ENCODE assay signal across 9 cellular contexts in genomic region chr12:48813464-48814312, GRCh38. TPM values are rescaled to one million over a fixed set of nuclear protein-coding genes. Genes with fewer than 3 reads are reported as not detected.
DNase-seq lines count a peak whose midpoint lies in the region; ATAC-seq, FAIRE-seq and TF ChIP-seq lines count a peak whose summit lies in the region.
"Had no signal": no experiment of that assay in that cellular context is flagged by ENCODE, and none has a peak within 500 bp of the region (broad histone marks: within the 10 kb centered on the region; RNA-seq: fewer than 3 reads in every experiment).

No MANE protein-coding gene starts in this region.

- DNase-seq in activated T-cell treated with anti-CD3 and anti-CD28 coated beads, Interleukin-2, amount 50 U/mL, for 72 hours = no peak
- DNase-seq in activated T-cell treated with anti-CD3 and anti-CD28 coated beads, Interleukin-2, amount 50 U/mL, for 48 hours = no peak
- DNase-seq in GM12878 (ENCODE audit: low read depth, low spot score) (no peak), lower leg skin (ENCODE audit: low spot score in 2 of 2) (no peak), tibial artery (peak in 1 of 2 donors; percentile 70), MV-4-11 (lab: John Stamatoyannopoulos, UW) (no peak), caudate nucleus (lab: John Stamatoyannopoulos, UW) (no peak)

- no peaks in the 10 kb centered on the region for H4K20me1 ChIP-seq in GM12878 (ENCODE audit: control insufficient read depth, insufficient read depth)

- H3K36me3 Mint-ChIP-seq in activated T-cell treated with anti-CD3 and anti-CD28 coated beads, Interleukin-2, amount 50 U/mL, for 72 hours (ENCODE audit: insufficient read depth in 2 of 2) = no peaks in the 10 kb centered on the region

- H3K9me3 ChIP-seq in GM12878 (replicated peaks; ENCODE audit: control insufficient read depth, insufficient read depth, low read length) (no peaks in the 10 kb centered on the region), tibial artery (no peaks in the 10 kb centered on the region)

- in situ Hi-C loops in GM12878 (cut with MboI) = no loop called here

- H3K27me3 ChIP-seq in GM12878 (replicated peaks in 1 of 2; ENCODE audit: control insufficient read depth in 2 of 2, insufficient read depth in 2 of 2, low read length in 1 of 2) = peaks cover 1 to 3% of the 10 kb centered on the region in 2 experiments; a peak in 3 of 4 replicates
- H3K27me3 ChIP-seq in tibial artery = no peaks in the 10 kb centered on the region

- peaks cover 39% of the 10 kb centered on the region for H3K4me1 Mint-ChIP-seq in activated T-cell treated with anti-CD3 and anti-CD28 coated beads, Interleukin-2, amount 50 U/mL, for 72 hours (ENCODE audit: low read depth)

- intact Hi-C loops in GM12878 (cut with micrococcal nuclease; ENCODE audit: unreplicated experiment) = no loop called here
- intact Hi-C loops in lower leg skin (cut with DNase I; ENCODE audit: low total_unique reads) = no loop called here
- intact Hi-C loops in tibial artery (cut with DNase I; ENCODE audit: low total_unique reads) = no loop called here

- CTCF ChIA-PET in GM12878 (lab: Yijun Ruan, JAX) = interaction anchor here (1.1 to 5.7 kb wide), 18 partner anchors 10 to 175 kb away, joined by 3 to 58 read pairs (median 6); partner anchors contain the start of genes ADCY6, ARF3, CCNT1 and DDX23

- H3K4me3 Mint-ChIP-seq in activated T-cell treated with anti-CD3 and anti-CD28 coated beads, Interleukin-2, amount 50 U/mL, for 72 hours = peak overlapping the region; percentile 86 to 96

- WGBS in GM12878 (ENCODE audit: insufficient coverage, insufficient replicate concordance, low lambda C conversion rate, missing lambda C conversion rate) = 26% methylated on average over 21 of the region's 21 CpGs
- WGBS in lower leg skin, 2 donors = 33 to 35% methylated on average over 18 to 21 of the region's 21 CpGs

- SMC1A ChIA-PET in GM12878 (lab: Charles Lee; ENCODE audit: uncharacterized antibody, unreplicated experiment) = no interaction called here

- POLR2A ChIA-PET in GM12878 (lab: Charles Lee) = interaction anchor here (2.9 kb wide), 1 partner anchor 52 kb away, joined by 13 read pairs; the partner anchor contains the start of gene RND1

- no peak overlapping the region for H3K27ac Mint-ChIP-seq in activated T-cell treated with anti-CD3 and anti-CD28 coated beads, Interleukin-2, amount 50 U/mL, for 72 hours

- no peak for FAIRE-seq in GM12878 (lab: Jason Lieb, UNC)
- FAIRE-seq: G401.6 had no signal

- H3K27ac ChIP-seq in GM12878 (ENCODE audit: control insufficient read depth, insufficient read depth) = no peak overlapping the region
- H3K27ac ChIP-seq in tibial artery = peak overlapping the region; percentile 82 to 95
- H3K27ac ChIP-seq in caudate nucleus (ENCODE audit: low read depth, low read length) = no peak overlapping the region

- H3K4me3 ChIP-seq in GM12878 (peak overlapping the region; percentile 66; the same call in 1 of the 2 replicates), lower leg skin (ENCODE audit: low read depth, poor library complexity, severe bottlenecking) (peak overlapping the region; percentile 54), tibial artery (peak overlapping the region; percentile 85 to 87)

- peak overlapping the region; percentile 92 for H3K4me2 ChIP-seq in GM12878 (ENCODE audit: control insufficient read depth, insufficient read depth)

- peaks cover 7% of the 10 kb centered on the region for H3K4me1 ChIP-seq in GM12878 (ENCODE audit: control insufficient read depth, insufficient read depth, low read length)
- H3K4me1 ChIP-seq in tibial artery = peaks cover 0 to 42% (median 26%) of the 10 kb centered on the region in 4 donors

- BruUV-seq in GM12878 (replicated peaks; lab: Mats Ljungman, UMichigan) = no TSS peak

- H2AFZ ChIP-seq in GM12878 (ENCODE audit: control insufficient read depth, low read depth, low read length) = peak overlapping the region; percentile 95

- H3K36me3 ChIP-seq in GM12878 (ENCODE audit: control insufficient read depth in 2 of 2, insufficient read depth in 2 of 2, low read length in 1 of 2) = no peaks in the 10 kb centered on the region
- no peaks in the 10 kb centered on the region for H3K36me3 ChIP-seq in tibial artery

- no peak; a peak in 1 of 6 replicates for TF ChIP-seq CTCF in GM12878 (IDR thresholded peaks at IDR 0.05 in 2 of 3, conservative IDR thresholded peaks at IDR 0.05 in 1 of 3; ENCODE audit: control insufficient read depth in 2 of 3, extremely low read depth in 1 of 3, insufficient read depth in 1 of 3, low read depth in 3 of 3, low read length in 3 of 3)
- TF ChIP-seq CTCF in lower leg skin (IDR thresholded peaks at IDR 0.05) = no peak
- no peak for TF ChIP-seq CTCF in tibial artery (IDR thresholded peaks at IDR 0.05)

- no peak for TF ChIP-seq EP300 in GM12878 (IDR thresholded peaks at IDR 0.05; ENCODE audit: borderline replicate concordance in 1 of 2, control insufficient read depth in 1 of 2, low read depth in 2 of 2, low read length in 2 of 2)

- TF ChIP-seq POLR2A in GM12878 (IDR thresholded peaks at IDR 0.05; ENCODE audit: low read depth, low read length) (no peak), lower leg skin (IDR thresholded peaks at IDR 0.05) (no peak)

- no peaks in the 10 kb centered on the region for H3K79me2 ChIP-seq in GM12878 (ENCODE audit: control insufficient read depth, insufficient read depth, low read length)

- RAD21 ChIA-PET in GM12878 (lab: Charles Lee; ENCODE audit: unreplicated experiment) = interaction anchor here (0.6 kb wide), 1 partner anchor 70 kb away, joined by 3 read pairs; no protein-coding TSS in a partner anchor

- H3K27me3 Mint-ChIP-seq in activated T-cell treated with anti-CD3 and anti-CD28 coated beads, Interleukin-2, amount 50 U/mL, for 72 hours (ENCODE audit: low read depth) = peaks cover 22% of the 10 kb centered on the region

- ATAC-seq in activated T-cell treated with anti-CD3 and anti-CD28 coated beads, Interleukin-2, amount 50 U/mL, for 72 hours (replicated peaks in 1 of 2) = no peak
- no peak for ATAC-seq in GM12878
- no peak for ATAC-seq in esophagus mucosa

- H3K9ac ChIP-seq in GM12878 (ENCODE audit: control insufficient read depth, insufficient read depth, low read length) = peak overlapping the region; percentile 55; the same call in 1 of the 2 replicates

- H3K9me3 Mint-ChIP-seq in activated T-cell treated with anti-CD3 and anti-CD28 coated beads, Interleukin-2, amount 50 U/mL, for 72 hours = no peaks in the 10 kb centered on the region

- no peak for TF ChIP-seq RAD21 in GM12878 (IDR thresholded peaks at IDR 0.05; ENCODE audit: insufficient read depth, low read depth, low read length)

RNA-seq across cellular contexts. Expression of gene CACNB3, which starts 4.6 kb away (rescaled TPM):
- 10 to 100 TPM; 15.1 to 16.5 TPM for total RNA-seq in activated T-cell treated with anti-CD3 and anti-CD28 coated beads, Interleukin-2, amount 50 U/mL, for 72 hours
- 11.6 and 12.2 TPM in 2 replicates for total RNA-seq in GM12878 (2013; cell fraction: nucleolus; rRNA removed)
- total RNA-seq in GM12878 (2014; rRNA removed) (1.0 and 1.3 TPM in 2 replicates), GM12878 (2014; rRNA removed; fragmentation: Illumina TruSeq; extraction: Trizol) (0.83 and 1.9 TPM in 2 replicates), GM12878 (2021) (2.6 and 2.7 TPM in 2 replicates), lower leg skin (10 to 100 TPM in 1 of 4 donors, 1 to 10 TPM in 3; 8.4 to 15.3 (median 9.5) TPM), esophagus mucosa (28.8 TPM)
- 1.9 TPM for polyA plus RNA-seq in GM12878 (2011; ENCODE audit: low read depth)
- polyA plus RNA-seq in GM12878 (2011; rRNA removed) (3.8 and 5.0 TPM in 2 replicates), GM12878 (2014; fragmentation: Illumina TruSeq; extraction: Trizol) (1.00 and 1.5 TPM in 2 replicates), GM12878 (2014; fragmentation: Nextera tagmentation; extraction: Ambion mirVana) (under 1 TPM; 0.80 to 0.86 TPM), GM12878 (2014; rRNA removed) (1.9 and 2.3 TPM in 2 replicates), GM12878 (2016; fragmentation: Nextera tagmentation; extraction: Ambion mirVana) (1 to 10 TPM in 1 of 2 experiments, under 1 TPM in 1; 0.78 to 2.1 TPM)
- 3.2 and 4.7 TPM in 2 replicates for polyA plus RNA-seq in GM12878 (2011; cell fraction: cytosol; rRNA removed)
- 34.8 and 42.9 TPM in 2 replicates for polyA plus RNA-seq in GM12878 (2011; cell fraction: nucleus; rRNA removed)
- 4.2 and 4.4 TPM in 2 replicates for polyA plus RNA-seq in GM12878 (2012)
- polyA minus RNA-seq in GM12878 (2011; rRNA and poly(A)+ RNA removed) = 2.3 and 4.2 TPM in 2 replicates
- 3.1 and 4.1 TPM in 2 replicates for polyA minus RNA-seq in GM12878 (2011; cell fraction: cytosol; rRNA and poly(A)+ RNA removed)
- polyA minus RNA-seq in GM12878 (2011; cell fraction: nucleus; rRNA and poly(A)+ RNA removed) = 6.8 and 8.8 TPM in 2 replicates

RNA-seq across cellular contexts. Expression of gene ADCY6, which starts 24.8 kb away (rescaled TPM):
- total RNA-seq in activated T-cell treated with anti-CD3 and anti-CD28 coated beads, Interleukin-2, amount 50 U/mL, for 72 hours = under 1 TPM; 0.67 to 0.79 TPM
- 0.79 and 1.0 TPM in 2 replicates for total RNA-seq in GM12878 (2013; cell fraction: nucleolus; rRNA removed)
- total RNA-seq in GM12878 (2014; rRNA removed) = 0.05 and 0.11 TPM in 2 replicates
- 0.04 and 0.37 TPM in 2 replicates for total RNA-seq in GM12878 (2014; rRNA removed; fragmentation: Illumina TruSeq; extraction: Trizol)
- total RNA-seq in GM12878 (2021) = 0.36 and 0.61 TPM in 2 replicates
- 0.14 TPM for polyA plus RNA-seq in GM12878 (2011; ENCODE audit: low read depth)
- polyA plus RNA-seq in GM12878 (2011; rRNA removed) = 1.2 and 2.0 TPM in 2 replicates
- 2.5 and 2.7 TPM in 2 replicates for polyA plus RNA-seq in GM12878 (2011; cell fraction: cytosol; rRNA removed)
- 13.7 and 16.3 TPM in 2 replicates for polyA plus RNA-seq in GM12878 (2011; cell fraction: nucleus; rRNA removed)
- polyA plus RNA-seq in GM12878 (2012) = 0.44 and 0.53 TPM in 2 replicates
- 0.19 TPM in 1 of 2 replicates, not detected in the other for polyA plus RNA-seq in GM12878 (2014; fragmentation: Illumina TruSeq; extraction: Trizol)
- under 1 TPM; 0.07 to 0.14 TPM for polyA plus RNA-seq in GM12878 (2014; fragmentation: Nextera tagmentation; extraction: Ambion mirVana)
- polyA plus RNA-seq in GM12878 (2014; rRNA removed) = 0.24 and 0.66 TPM in 2 replicates
- under 1 TPM in 1 of 2 experiments, not detected in 1; 0.03 TPM for polyA plus RNA-seq in GM12878 (2016; fragmentation: Nextera tagmentation; extraction: Ambion mirVana)
- polyA minus RNA-seq in GM12878 (2011; rRNA and poly(A)+ RNA removed) = 2.0 and 4.1 TPM in 2 replicates
- polyA minus RNA-seq in GM12878 (2011; cell fraction: cytosol; rRNA and poly(A)+ RNA removed) = 1.6 and 3.4 TPM in 2 replicates
- polyA minus RNA-seq in GM12878 (2011; cell fraction: nucleus; rRNA and poly(A)+ RNA removed) = 2.7 and 3.2 TPM in 2 replicates
- total RNA-seq in lower leg skin = 10 to 100 TPM; 17.2 to 22.8 (median 20.2) TPM
- total RNA-seq in esophagus mucosa = 11.1 TPM

RNA-seq across cellular contexts. Expression of gene DDX23, which starts 38.3 kb away (rescaled TPM):
- 100 to 1,000 TPM in 1 of 2 donors, 10 to 100 TPM in 1; 100.0 to 115 TPM for total RNA-seq in activated T-cell treated with anti-CD3 and anti-CD28 coated beads, Interleukin-2, amount 50 U/mL, for 72 hours
- 138 and 143 TPM in 2 replicates for total RNA-seq in GM12878 (2013; cell fraction: nucleolus; rRNA removed)
- 80.3 and 81.4 TPM in 2 replicates for total RNA-seq in GM12878 (2014; rRNA removed)
- 86.2 and 91.8 TPM in 2 replicates for total RNA-seq in GM12878 (2014; rRNA removed; fragmentation: Illumina TruSeq; extraction: Trizol)
- 82.7 and 95.2 TPM in 2 replicates for total RNA-seq in GM12878 (2021)
- polyA plus RNA-seq in GM12878 (2011; ENCODE audit: low read depth) = 43.2 TPM
- polyA plus RNA-seq in GM12878 (2011; rRNA removed) = 68.4 and 73.1 TPM in 2 replicates
- 73.8 and 82.6 TPM in 2 replicates for polyA plus RNA-seq in GM12878 (2011; cell fraction: cytosol; rRNA removed)
- 198 and 212 TPM in 2 replicates for polyA plus RNA-seq in GM12878 (2011; cell fraction: nucleus; rRNA removed)
- polyA plus RNA-seq in GM12878 (2012) = 70.7 and 86.6 TPM in 2 replicates
- 107 and 112 TPM in 2 replicates for polyA plus RNA-seq in GM12878 (2014; fragmentation: Illumina TruSeq; extraction: Trizol)
- 10 to 100 TPM; 25.8 to 36.3 TPM for polyA plus RNA-seq in GM12878 (2014; fragmentation: Nextera tagmentation; extraction: Ambion mirVana)
- 79.2 and 83.3 TPM in 2 replicates for polyA plus RNA-seq in GM12878 (2014; rRNA removed)
- polyA plus RNA-seq in GM12878 (2016; fragmentation: Nextera tagmentation; extraction: Ambion mirVana) = 10 to 100 TPM; 71.1 to 73.4 TPM
- 59.7 and 62.5 TPM in 2 replicates for polyA minus RNA-seq in GM12878 (2011; rRNA and poly(A)+ RNA removed)
- 22.4 and 24.2 TPM in 2 replicates for polyA minus RNA-seq in GM12878 (2011; cell fraction: cytosol; rRNA and poly(A)+ RNA removed)
- 33.2 and 46.3 TPM in 2 replicates for polyA minus RNA-seq in GM12878 (2011; cell fraction: nucleus; rRNA and poly(A)+ RNA removed)
- 10 to 100 TPM; 56.5 to 74.3 (median 66.9) TPM for total RNA-seq in lower leg skin
- total RNA-seq in esophagus mucosa = 37.3 TPM

RNA-seq across cellular contexts. Expression of gene RND1, which starts 52.0 kb away (rescaled TPM):
- 1 to 10 TPM; 4.5 to 5.5 TPM for total RNA-seq in activated T-cell treated with anti-CD3 and anti-CD28 coated beads, Interleukin-2, amount 50 U/mL, for 72 hours
- 6.2 and 8.6 TPM in 2 replicates for total RNA-seq in GM12878 (2013; cell fraction: nucleolus; rRNA removed)
- 1.5 and 2.0 TPM in 2 replicates for total RNA-seq in GM12878 (2014; rRNA removed)
- total RNA-seq in GM12878 (2014; rRNA removed; fragmentation: Illumina TruSeq; extraction: Trizol) = 1.2 and 1.3 TPM in 2 replicates
- 3.8 and 4.2 TPM in 2 replicates for total RNA-seq in GM12878 (2021)
- 2.8 TPM for polyA plus RNA-seq in GM12878 (2011; ENCODE audit: low read depth)
- polyA plus RNA-seq in GM12878 (2011; rRNA removed) = 3.7 and 5.1 TPM in 2 replicates
- polyA plus RNA-seq in GM12878 (2011; cell fraction: cytosol; rRNA removed) = 4.1 and 6.2 TPM in 2 replicates
- polyA plus RNA-seq in GM12878 (2011; cell fraction: nucleus; rRNA removed) = 4.6 and 5.0 TPM in 2 replicates
- polyA plus RNA-seq in GM12878 (2012) = 4.1 and 5.2 TPM in 2 replicates
- 3.3 and 3.7 TPM in 2 replicates for polyA plus RNA-seq in GM12878 (2014; fragmentation: Illumina TruSeq; extraction: Trizol)
- under 1 TPM; 0.24 to 0.42 TPM for polyA plus RNA-seq in GM12878 (2014; fragmentation: Nextera tagmentation; extraction: Ambion mirVana)
- 3.2 and 3.6 TPM in 2 replicates for polyA plus RNA-seq in GM12878 (2014; rRNA removed)
- 1 to 10 TPM; 1.1 to 1.5 TPM for polyA plus RNA-seq in GM12878 (2016; fragmentation: Nextera tagmentation; extraction: Ambion mirVana)
- polyA minus RNA-seq in GM12878 (2011; rRNA and poly(A)+ RNA removed) = 5.3 and 9.8 TPM in 2 replicates
- polyA minus RNA-seq in GM12878 (2011; cell fraction: cytosol; rRNA and poly(A)+ RNA removed) = 2.3 and 6.7 TPM in 2 replicates
- polyA minus RNA-seq in GM12878 (2011; cell fraction: nucleus; rRNA and poly(A)+ RNA removed) = 6.5 and 11.0 TPM in 2 replicates
- total RNA-seq in lower leg skin = 1 to 10 TPM in 1 of 4 donors, under 1 TPM in 1, not detected in 2; 0.49 to 1.2 TPM
- 2.6 TPM for total RNA-seq in esophagus mucosa

Comparison
In these comparisons a context has a peak if more than half of its experiments do, and no peak if none do; other contexts are left out.
1. H3K27ac ChIP-seq: peak in tibial artery (2 of 2); none in GM12878 (single experiment) and caudate nucleus (single experiment).
2. Peak in every context shown above with its lines, with median percentiles within 50 percentile points of each other: H3K4me3 ChIP-seq.